17 cellular contexts compared by ENCODE assay signal in the genomic region with DNA sequence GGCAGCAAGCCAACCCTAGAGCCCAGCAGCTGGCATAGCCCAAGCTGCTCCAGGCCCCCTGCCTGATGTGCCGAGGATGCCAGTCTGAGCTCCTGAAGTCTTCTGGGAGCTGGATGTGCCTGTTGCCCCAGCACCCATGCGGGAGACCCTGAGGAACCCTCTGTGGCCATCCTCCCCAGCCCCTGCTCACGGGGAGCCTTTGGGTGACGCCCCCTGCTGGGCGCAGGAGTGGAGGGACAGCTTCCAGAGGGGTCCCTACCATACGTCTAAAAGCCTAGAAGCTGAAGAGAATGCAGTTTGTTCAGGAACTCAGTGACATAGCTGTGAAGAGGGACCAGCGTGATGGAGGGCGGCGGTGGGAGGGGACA. TPM values are rescaled to one million over a fixed set of nuclear protein-coding genes. Genes with fewer than 3 reads are reported as not detected.
DNase-seq lines count a peak whose midpoint lies in the region; ATAC-seq and TF ChIP-seq lines count a peak whose summit lies in the region.
"Had no signal": no experiment of that assay in that cellular context is flagged by ENCODE, and none has a peak within 500 bp of the region (broad histone marks: within the 10 kb centered on the region; RNA-seq: fewer than 3 reads in every experiment).

No MANE protein-coding gene starts in this region.

- no peaks in the 10 kb centered on the region for H3K36me3 ChIP-seq in KMS-11 (ENCODE audit: insufficient read depth)
- H3K36me3 ChIP-seq in brain microvascular endothelial cell (replicated peaks): no peaks in the 10 kb centered on the region
- no peaks in the 10 kb centered on the region for H3K36me3 ChIP-seq in smooth muscle cell (ENCODE audit: low read depth)
- H3K36me3 ChIP-seq: BLaER1, gastrocnemius medialis, left ventricle myocardium inferior had no signal

- no peak overlapping the region for H3K4me3 Mint-ChIP-seq in activated T-cell treated with anti-CD3 and anti-CD28 coated beads, Interleukin-2, amount 50 U/mL, for 24 hours
- H3K4me3 Mint-ChIP-seq: activated B cell treated with CpG ODN at 0.5 μM for 24 hours had no signal

- POLR2A ChIA-PET in HEK293T (lab: Yijun Ruan, JAX): interaction anchor here (0.9 kb wide), 1 partner anchor 32 kb away, joined by 3 read pairs; no protein-coding TSS in a partner anchor

- H3K4me2 ChIP-seq in KMS-11 (no peak overlapping the region), smooth muscle cell (no peak overlapping the region)
- H3K4me2 ChIP-seq: BLaER1 had no signal

- in situ Hi-C loops in brain microvascular endothelial cell (cut with HindIII; ENCODE audit: low pct_ligation_motif_present, low sequenced_read_pairs): no loop called here

- H3F3A ChIP-seq in smooth muscle cell (ENCODE audit: low read depth): no peaks in the 10 kb centered on the region

- peaks cover 14% of the 10 kb centered on the region for H3K4me1 ChIP-seq in KMS-11 (ENCODE audit: low read depth, poor library complexity, severe bottlenecking)
- no peaks in the 10 kb centered on the region for H3K4me1 ChIP-seq in smooth muscle cell (ENCODE audit: low read depth)
- H3K4me1 ChIP-seq: gastrocnemius medialis, left ventricle myocardium inferior had no signal

- TF ChIP-seq CTCF in KMS-11 (conservative IDR thresholded peaks at IDR 0.05; ENCODE audit: low read depth, low read length): peak; percentile 39
- peak; percentile 40 for TF ChIP-seq CTCF in brain microvascular endothelial cell (IDR thresholded peaks at IDR 0.05; ENCODE audit: low read depth, low read length, missing control alignments)
- TF ChIP-seq CTCF in smooth muscle cell (IDR thresholded peaks at IDR 0.05; ENCODE audit: borderline replicate concordance, insufficient read depth, poor library complexity, severe bottlenecking): peak; percentile 31

- H3K27me3 Mint-ChIP-seq in activated T-cell treated with anti-CD3 and anti-CD28 coated beads, Interleukin-2, amount 50 U/mL, for 24 hours: peaks cover 8% of the 10 kb centered on the region

- peak; percentile 34 for DNase-seq in activated T-cell treated with anti-CD3 and anti-CD28 coated beads, Interleukin-2, amount 50 U/mL, for 24 hours
- no peak for DNase-seq in activated T-cell treated with anti-CD3 and anti-CD28 coated beads, Interleukin-2, amount 50 U/mL, for 1 hour
- DNase-seq in brain microvascular endothelial cell (no peak), smooth muscle cell (lab: John Stamatoyannopoulos, UW; ENCODE audit: unreplicated experiment) (no peak), HEK293T (ENCODE audit: extremely low spot score) (no peak)
- DNase-seq in effector CD4-positive, alpha-beta T cell: no peak
- DNase-seq: activated B cell treated with CpG ODN at 0.5 μM for 24 hours; activated naive CD4-positive, alpha-beta T cell; cerebellar nuclear complex; gastrocnemius medialis; left ventricle myocardium inferior; occipital lobe; stimulated activated CD4-positive, alpha-beta T cell treated with anti-CD3 and anti-CD28 coated beads, Interleukin-4, amount 100 ng/mL, for 24 hours had no signal

- no peaks in the 10 kb centered on the region for H3K9me3 ChIP-seq in smooth muscle cell (replicated peaks; ENCODE audit: low read depth)
- H3K9me3 ChIP-seq: BLaER1, gastrocnemius medialis, left ventricle myocardium inferior had no signal

- no peaks in the 10 kb centered on the region for H3K9me3 Mint-ChIP-seq in activated T-cell treated with anti-CD3 and anti-CD28 coated beads, Interleukin-2, amount 50 U/mL, for 24 hours
- H3K9me3 Mint-ChIP-seq: activated B cell treated with CpG ODN at 0.5 μM for 24 hours had no signal

- H3K79me2 ChIP-seq in KMS-11 (ENCODE audit: insufficient read depth, low read depth) (no peaks in the 10 kb centered on the region), smooth muscle cell (ENCODE audit: low read depth) (no peaks in the 10 kb centered on the region)

- ATAC-seq in HG03354 (IDR thresholded peaks at IDR 0.05; ENCODE audit: poor library complexity, severe bottlenecking, unreplicated experiment): no peak
- ATAC-seq: gastrocnemius medialis had no signal

- H3K27ac Mint-ChIP-seq in activated T-cell treated with anti-CD3 and anti-CD28 coated beads, Interleukin-2, amount 50 U/mL, for 24 hours: no peak overlapping the region
- H3K27ac Mint-ChIP-seq: activated B cell treated with CpG ODN at 0.5 μM for 24 hours had no signal

- CTCF ChIA-PET in HEK293T (lab: Yijun Ruan, JAX): interaction anchor here (0.5 to 0.7 kb wide), 4 partner anchors 12 to 886 kb away, joined by 3 to 4 read pairs (median 3); no protein-coding TSS in a partner anchor

- H4K20me1 ChIP-seq in KMS-11 (ENCODE audit: insufficient read depth) (no peaks in the 10 kb centered on the region), smooth muscle cell (ENCODE audit: low read depth) (no peaks in the 10 kb centered on the region)
- H4K20me1 ChIP-seq: BLaER1 had no signal

- H3K4me1 Mint-ChIP-seq in activated T-cell treated with anti-CD3 and anti-CD28 coated beads, Interleukin-2, amount 50 U/mL, for 24 hours (ENCODE audit: low read depth): no peaks in the 10 kb centered on the region
- H3K4me1 Mint-ChIP-seq: activated B cell treated with CpG ODN at 0.5 μM for 24 hours had no signal

- no peaks in the 10 kb centered on the region for H3K36me3 Mint-ChIP-seq in activated T-cell treated with anti-CD3 and anti-CD28 coated beads, Interleukin-2, amount 50 U/mL, for 24 hours (ENCODE audit: low read depth)

- H2AFZ ChIP-seq in KMS-11 (ENCODE audit: low read depth) (no peak overlapping the region), smooth muscle cell (ENCODE audit: low read depth) (no peak overlapping the region)

- H3K27ac ChIP-seq in KMS-11: no peak overlapping the region
- no peak overlapping the region for H3K27ac ChIP-seq in brain microvascular endothelial cell
- no peak overlapping the region for H3K27ac ChIP-seq in smooth muscle cell (ENCODE audit: low read depth)
- H3K27ac ChIP-seq: BLaER1, gastrocnemius medialis, left ventricle myocardium inferior had no signal

- no peaks in the 10 kb centered on the region for H3K27me3 ChIP-seq in KMS-11 (ENCODE audit: insufficient read depth, low read depth)
- no peaks in the 10 kb centered on the region for H3K27me3 ChIP-seq in brain microvascular endothelial cell (replicated peaks)
- H3K27me3 ChIP-seq in smooth muscle cell (ENCODE audit: low read depth): no peaks in the 10 kb centered on the region
- H3K27me3 ChIP-seq: BLaER1 had no signal

- 70% methylated on average over 9 of the region's 9 CpGs for WGBS in smooth muscle cell (ENCODE audit: low lambda C conversion rate)

- no peak overlapping the region for H3K9ac ChIP-seq in KMS-11
- H3K9ac ChIP-seq in smooth muscle cell (ENCODE audit: low read depth): no peak overlapping the region
- H3K9ac ChIP-seq: BLaER1 had no signal

- no peak overlapping the region for H3K4me3 ChIP-seq in KMS-11 (IDR thresholded peaks at IDR 0.05; ENCODE audit: insufficient read depth, low read depth, low read length)
- H3K4me3 ChIP-seq in brain microvascular endothelial cell (ENCODE audit: low read depth, low read length): no peak overlapping the region
- H3K4me3 ChIP-seq in smooth muscle cell: no peak overlapping the region
- H3K4me3 ChIP-seq: BLaER1, gastrocnemius medialis, left ventricle myocardium inferior had no signal

TF ChIP-seq in HEK293T, 16 proteins besides CTCF, POLR2A, EP300 and RAD21:
- TF ChIP-seq BHLHE40 (IDR thresholded peaks at IDR 0.05; ENCODE audit: borderline replicate concordance): no peak
- no peak for TF ChIP-seq HDGF (IDR thresholded peaks at IDR 0.05; ENCODE audit: borderline replicate concordance)
- no peak for TF ChIP-seq ARNT (IDR thresholded peaks at IDR 0.05)
- no peak for TF ChIP-seq LEF1 (IDR thresholded peaks at IDR 0.05; ENCODE audit: borderline replicate concordance)
- no peak for TF ChIP-seq ZNF384 (IDR thresholded peaks at IDR 0.05)
- no peak for TF ChIP-seq ELF4 (IDR thresholded peaks at IDR 0.05)
- TF ChIP-seq TARDBP (IDR thresholded peaks at IDR 0.05): no peak
- TF ChIP-seq, protein P1, sequence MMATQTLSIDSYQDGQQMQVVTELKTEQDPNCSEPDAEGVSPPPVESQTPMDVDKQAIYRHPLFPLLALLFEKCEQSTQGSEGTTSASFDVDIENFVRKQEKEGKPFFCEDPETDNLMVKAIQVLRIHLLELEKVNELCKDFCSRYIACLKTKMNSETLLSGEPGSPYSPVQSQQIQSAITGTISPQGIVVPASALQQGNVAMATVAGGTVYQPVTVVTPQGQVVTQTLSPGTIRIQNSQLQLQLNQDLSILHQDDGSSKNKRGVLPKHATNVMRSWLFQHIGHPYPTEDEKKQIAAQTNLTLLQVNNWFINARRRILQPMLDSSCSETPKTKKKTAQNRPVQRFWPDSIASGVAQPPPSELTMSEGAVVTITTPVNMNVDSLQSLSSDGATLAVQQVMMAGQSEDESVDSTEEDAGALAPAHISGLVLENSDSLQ (IDR thresholded peaks at IDR 0.05): no peak
- no peak for TF ChIP-seq CTBP1 (IDR thresholded peaks at IDR 0.05; ENCODE audit: borderline replicate concordance)
- no peak for TF ChIP-seq SP1 (IDR thresholded peaks at IDR 0.05)
- no peak for TF ChIP-seq SUZ12 (IDR thresholded peaks at IDR 0.05)
- no peak for TF ChIP-seq FOXM1 (IDR thresholded peaks at IDR 0.05; ENCODE audit: borderline replicate concordance)
- no peak for TF ChIP-seq FOXA1 (IDR thresholded peaks at IDR 0.05)
TF ChIP-seq in HEK293T: peak in this region for 0.

RNA-seq across cellular contexts. Expression of a gene that starts 33.1 kb away (rescaled TPM):
- 4.3 and 6.9 TPM in 2 replicates for total RNA-seq in smooth muscle cell
- 5.4 and 7.8 TPM in 2 replicates for polyA plus RNA-seq in smooth muscle cell
- total RNA-seq: HT-29 had no signal
